ENCODE assay signal across 13 cellular contexts in genomic region chr15:42010434-42010833, GRCh38. TPM values are rescaled to one million over a fixed set of nuclear protein-coding genes. Genes with fewer than 3 reads are reported as not detected.
DNase-seq lines count a peak whose midpoint lies in the region; ATAC-seq and TF ChIP-seq lines count a peak whose summit lies in the region.
"Had no signal": no experiment of that assay in that cellular context is flagged by ENCODE, and none has a peak within 500 bp of the region (broad histone marks: within the 10 kb centered on the region; RNA-seq: fewer than 3 reads in every experiment).

No MANE protein-coding gene starts in this region.

- intact Hi-C loops in activated CD4-positive, alpha-beta T cell treated with anti-CD3 and anti-CD28 coated beads for 36 hours (cut with DNase I, micrococcal nuclease): no loop called here
- intact Hi-C loops in PC-9 (cut with micrococcal nuclease; ENCODE audit: unreplicated experiment): no loop called here
- intact Hi-C loops in ovary (cut with DNase I): no loop called here

- H3K27me3 Mint-ChIP-seq in activated CD4-positive, alpha-beta T cell treated with anti-CD3 and anti-CD28 coated beads for 36 hours: no peaks in the 10 kb centered on the region

- POLR2A ChIA-PET in activated CD4-positive, alpha-beta T cell treated with anti-CD3 and anti-CD28 coated beads for 36 hours (lab: Charles Lee): no interaction called here
- POLR2A ChIA-PET in PC-9 (lab: Charles Lee; ENCODE audit: unreplicated experiment): no interaction called here

- no peaks in the 10 kb centered on the region for H3K9me3 Mint-ChIP-seq in activated CD4-positive, alpha-beta T cell treated with anti-CD3 and anti-CD28 coated beads for 36 hours (ENCODE audit: low read depth)

- WGBS in ovary, 3 donors: 0 to 85% (median 44%) methylated on average over 1 of the region's 1 CpG

- H3K36me3 ChIP-seq in PC-9 (ENCODE audit: low read depth) (no peaks in the 10 kb centered on the region), osteoblast (ENCODE audit: insufficient read depth, low read length) (no peaks in the 10 kb centered on the region), ovary (no peaks in the 10 kb centered on the region)
- H3K36me3 ChIP-seq: adrenal gland had no signal

- H3K27me3 ChIP-seq in PC-9 (ENCODE audit: insufficient read depth, low read depth): no peaks in the 10 kb centered on the region
- H3K27me3 ChIP-seq in osteoblast (ENCODE audit: insufficient read depth, low read length): peaks cover 36% of the 10 kb centered on the region
- H3K27me3 ChIP-seq in ovary: no peaks in the 10 kb centered on the region
- H3K27me3 ChIP-seq: adrenal gland had no signal

- H3K4me1 ChIP-seq in PC-9 (replicated peaks; ENCODE audit: insufficient read depth): peaks cover 33% of the 10 kb centered on the region
- H3K4me1 ChIP-seq in osteoblast (ENCODE audit: insufficient read depth, low read length): peaks cover 3% of the 10 kb centered on the region
- H3K4me1 ChIP-seq in ovary (ENCODE audit: insufficient read depth): no peaks in the 10 kb centered on the region
- H3K4me1 ChIP-seq: adrenal gland had no signal

- H3K9me2 ChIP-seq in PC-9 (ENCODE audit: insufficient read depth): no peaks in the 10 kb centered on the region

- no peak for TF ChIP-seq CTCF in PC-9 (conservative IDR thresholded peaks at IDR 0.05)
- no peak for TF ChIP-seq CTCF in osteoblast (IDR thresholded peaks at IDR 0.05; ENCODE audit: extremely low read depth, low read depth, low read length)
- TF ChIP-seq CTCF in ovary (IDR thresholded peaks at IDR 0.05): no peak

- CTCF ChIA-PET in activated CD4-positive, alpha-beta T cell treated with anti-CD3 and anti-CD28 coated beads for 36 hours (lab: Charles Lee): interaction anchor here (0.8 to 1.0 kb wide), 2 partner anchors 10 to 21 kb away, joined by 4 read pairs; no protein-coding TSS in a partner anchor
- CTCF ChIA-PET in PC-9 (lab: Charles Lee): no interaction called here

- H3K4me3 Mint-ChIP-seq in activated CD4-positive, alpha-beta T cell treated with anti-CD3 and anti-CD28 coated beads for 36 hours: no peak overlapping the region

- no peaks in the 10 kb centered on the region for H3K79me2 ChIP-seq in PC-9 (ENCODE audit: low read depth)
- H3K79me2 ChIP-seq in osteoblast (ENCODE audit: insufficient read depth, low read length): no peaks in the 10 kb centered on the region

- no peaks in the 10 kb centered on the region for H3K36me3 Mint-ChIP-seq in activated CD4-positive, alpha-beta T cell treated with anti-CD3 and anti-CD28 coated beads for 36 hours (ENCODE audit: low read depth)

- H3F3A ChIP-seq in PC-9 (ENCODE audit: insufficient read depth, low read depth): peaks cover 15% of the 10 kb centered on the region

- H3K27ac ChIP-seq in PC-9 (peak overlapping the region; percentile 66), osteoblast (ENCODE audit: low read depth, low read length) (no peak overlapping the region), ovary (no peak overlapping the region)
- H3K27ac ChIP-seq: adrenal gland had no signal

- peak; percentile 30 for DNase-seq in activated CD4-positive, alpha-beta T cell treated with anti-CD3 and anti-CD28 coated beads for 36 hours
- DNase-seq in activated CD4-positive, alpha-beta T cell treated with anti-CD3 and anti-CD28 coated beads, Interleukin-2, amount 50 U/mL, for 48 hours: no peak
- peak in 1 of 2 experiments; percentile 68 for DNase-seq in PC-9
- peak; percentile 41 for DNase-seq in osteoblast (ENCODE audit: insufficient read length, low spot score, missing footprints)
- no peak for DNase-seq in ecto neural progenitor cell (ENCODE audit: low spot score)
- no peak for DNase-seq in NCI-H2227 (lab: John Stamatoyannopoulos, UW; ENCODE audit: unreplicated experiment)
- no peak for DNase-seq in ovary
- DNase-seq: 8988T, adrenal gland, NCI-H2029 treated with DMSO at 0.1 percent for 48 hours had no signal

- BruUV-seq in PC-9 (replicated peaks; lab: Mats Ljungman, UMichigan): no TSS peak

- H3K4me3 ChIP-seq in PC-9: no peak overlapping the region
- no peak overlapping the region for H3K4me3 ChIP-seq in osteoblast (ENCODE audit: insufficient read depth, low read length)
- no peak overlapping the region for H3K4me3 ChIP-seq in ovary
- H3K4me3 ChIP-seq: adrenal gland had no signal

- H3K4me1 Mint-ChIP-seq in activated CD4-positive, alpha-beta T cell treated with anti-CD3 and anti-CD28 coated beads for 36 hours: peaks cover 18% of the 10 kb centered on the region

- H2AFZ ChIP-seq in PC-9 (no peak overlapping the region), osteoblast (ENCODE audit: low read length) (no peak overlapping the region)

- H3K27ac Mint-ChIP-seq in activated CD4-positive, alpha-beta T cell treated with anti-CD3 and anti-CD28 coated beads for 36 hours: peak overlapping the region; percentile 65

- no peak for TF ChIP-seq POLR2A in ovary (IDR thresholded peaks at IDR 0.05)

- peak overlapping the region; percentile 56 for H3K4me2 ChIP-seq in PC-9
- H3K4me2 ChIP-seq in osteoblast (ENCODE audit: insufficient read depth, low read length): no peak overlapping the region

- 0 out of 2 replicates have a peak, but pooled peaks cover 4% of the 10 kb centered on the region for H3K9me3 ChIP-seq in PC-9 (ENCODE audit: insufficient read depth, low read depth)
- H3K9me3 ChIP-seq in osteoblast (ENCODE audit: low read depth, low read length): no peaks in the 10 kb centered on the region
- no peaks in the 10 kb centered on the region for H3K9me3 ChIP-seq in ovary
- H3K9me3 ChIP-seq: adrenal gland had no signal

- TF ChIP-seq EP300 in ovary (IDR thresholded peaks at IDR 0.05): no peak

- no peaks in the 10 kb centered on the region for H4K20me1 ChIP-seq in PC-9 (ENCODE audit: insufficient read depth)
- no peaks in the 10 kb centered on the region for H4K20me1 ChIP-seq in osteoblast (ENCODE audit: insufficient read depth, low read length)

- peak; percentile 86 for ATAC-seq in activated CD4-positive, alpha-beta T cell treated with anti-CD3 and anti-CD28 coated beads for 36 hours
- ATAC-seq in GM21723 (IDR thresholded peaks at IDR 0.05; ENCODE audit: unreplicated experiment): peak; percentile 68

RNA-seq across cellular contexts. Expression of gene PLA2G4E, which starts 10.4 kb away (rescaled TPM):
- not detected for total RNA-seq in activated CD4-positive, alpha-beta T cell treated with anti-CD3 and anti-CD28 coated beads for 36 hours
- total RNA-seq in PC-9 (2021) (not detected in 2 replicates), osteoblast (not detected in 2 replicates), ovary (under 1 TPM in 1 of 7 donors, not detected in 6; 0.11 TPM)
- polyA plus RNA-seq in ovary: under 1 TPM in 1 of 2 donors, not detected in 1; 0.02 TPM
- total RNA-seq: fibroblast of villous mesenchyme; T-helper 1 cell treated with Interleukin-12 subunit alpha and Interleukin-12 subunit beta and Interleukin-4 antibody, amounts not matched to agents 30 ng/mL and 1 ng/mL, for 36 hours had no signal

RNA-seq across cellular contexts. Expression of gene EHD4, which starts 38.1 kb away (rescaled TPM):
- 10 to 100 TPM; 34.7 to 35.7 TPM for total RNA-seq in activated CD4-positive, alpha-beta T cell treated with anti-CD3 and anti-CD28 coated beads for 36 hours
- total RNA-seq in PC-9 (2021) (15.4 and 18.1 TPM in 2 replicates), osteoblast (15.9 and 18.0 TPM in 2 replicates), ovary (10 to 100 TPM in 6 of 7 donors, 1 to 10 TPM in 1; 8.8 to 23.3 (median 14.8) TPM)
- 10 to 100 TPM; 11.7 to 13.7 TPM for polyA plus RNA-seq in ovary

Comparison
In these comparisons a context has a peak if more than half of its experiments do, and no peak if none do; other contexts are left out.
1. DNase-seq: peak in activated CD4-positive, alpha-beta T cell treated with anti-CD3 and anti-CD28 coated beads for 36 hours (single experiment) and osteoblast (single experiment); none in activated CD4-positive, alpha-beta T cell treated with anti-CD3 and anti-CD28 coated beads, Interleukin-2, amount 50 U/mL, for 48 hours (0 of 2), ecto neural progenitor cell (single experiment), NCI-H2227 (single experiment) and ovary (0 of 5).